ENCODE assay signal across 8 cellular contexts in genomic region chr12:116910645-116911449, GRCh38. TPM values are rescaled to one million over a fixed set of nuclear protein-coding genes. Genes with fewer than 3 reads are reported as not detected.
DNase-seq lines count a peak whose midpoint lies in the region; ATAC-seq and TF ChIP-seq lines count a peak whose summit lies in the region.

A gene with protein sequence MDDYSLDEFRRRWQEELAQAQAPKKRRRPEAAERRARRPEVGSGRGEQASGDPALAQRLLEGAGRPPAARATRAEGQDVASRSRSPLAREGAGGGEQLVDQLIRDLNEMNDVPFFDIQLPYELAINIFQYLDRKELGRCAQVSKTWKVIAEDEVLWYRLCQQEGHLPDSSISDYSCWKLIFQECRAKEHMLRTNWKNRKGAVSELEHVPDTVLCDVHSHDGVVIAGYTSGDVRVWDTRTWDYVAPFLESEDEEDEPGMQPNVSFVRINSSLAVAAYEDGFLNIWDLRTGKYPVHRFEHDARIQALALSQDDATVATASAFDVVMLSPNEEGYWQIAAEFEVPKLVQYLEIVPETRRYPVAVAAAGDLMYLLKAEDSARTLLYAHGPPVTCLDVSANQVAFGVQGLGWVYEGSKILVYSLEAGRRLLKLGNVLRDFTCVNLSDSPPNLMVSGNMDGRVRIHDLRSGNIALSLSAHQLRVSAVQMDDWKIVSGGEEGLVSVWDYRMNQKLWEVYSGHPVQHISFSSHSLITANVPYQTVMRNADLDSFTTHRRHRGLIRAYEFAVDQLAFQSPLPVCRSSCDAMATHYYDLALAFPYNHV (plus strand): TSS chr12:116910950. CDS start chr12:116911038, 88 bp downstream.

- H3K27me3 ChIP-seq in duodenal mucosa (ENCODE audit: control insufficient read depth in 1 of 2, insufficient read depth in 2 of 2, low read length in 2 of 2): no peaks in the 10 kb centered on the region

- H3K27ac Mint-ChIP-seq in activated CD4-positive, alpha-beta T cell treated with anti-CD3 and anti-CD28 coated beads, Interleukin-2, amount 10 ng/mL, durations not matched to agents 7 days and 5 days: peak within 1 kb of the TSS; percentile 90

- POLR2A ChIA-PET in activated CD4-positive, alpha-beta T cell treated with anti-CD3 and anti-CD28 coated beads, Interleukin-2, amount 10 ng/mL, durations not matched to agents 7 days and 5 days (lab: Charles Lee): no interaction called here

- ATAC-seq in GM18870 (IDR thresholded peaks at IDR 0.05; ENCODE audit: unreplicated experiment) (peak; percentile 63), HG03097 (IDR thresholded peaks at IDR 0.05; ENCODE audit: low FRiP score, unreplicated experiment) (peak; percentile 86)

- H3K27ac ChIP-seq in duodenal mucosa (ENCODE audit: low read depth, low read length): no peak within 1 kb of the TSS

- H3K9me3 Mint-ChIP-seq in activated CD4-positive, alpha-beta T cell treated with anti-CD3 and anti-CD28 coated beads, Interleukin-2, amount 10 ng/mL, durations not matched to agents 7 days and 5 days: peaks cover 2% of the 10 kb centered on the region

- peak within 1 kb of the TSS; percentile 93 for H3K4me3 Mint-ChIP-seq in activated CD4-positive, alpha-beta T cell treated with anti-CD3 and anti-CD28 coated beads, Interleukin-2, amount 10 ng/mL, durations not matched to agents 7 days and 5 days

- peak within 1 kb of the TSS; percentile 34 to 60 for H3K9ac ChIP-seq in duodenal mucosa (ENCODE audit: low read depth in 1 of 2, low read length in 2 of 2)

- H3K9me3 ChIP-seq in duodenal mucosa (ENCODE audit: control insufficient read depth in 1 of 2, low read length in 2 of 2): no peaks in the 10 kb centered on the region

- H3K4me1 Mint-ChIP-seq in activated CD4-positive, alpha-beta T cell treated with anti-CD3 and anti-CD28 coated beads, Interleukin-2, amount 10 ng/mL, durations not matched to agents 7 days and 5 days: peaks cover 38% of the 10 kb centered on the region

- no peak for TF ChIP-seq CTCF in lower leg skin (IDR thresholded peaks at IDR 0.05)

- H3K36me3 ChIP-seq in duodenal mucosa (ENCODE audit: control insufficient read depth in 1 of 2, insufficient read depth in 2 of 2, low read length in 2 of 2): peaks cover 0 to 3% of the 10 kb centered on the region in 2 donors

- peak; percentile 93 for DNase-seq in AG08396 (ENCODE audit: low spot score)
- peak; percentile 45 for DNase-seq in NCI-H345 treated with DMSO at 0.1 percent for 48 hours (lab: John Stamatoyannopoulos, UW; ENCODE audit: unreplicated experiment)
- DNase-seq in activated CD4-positive, alpha-beta T cell treated with anti-CD3 and anti-CD28 coated beads, Interleukin-2, amount 10 ng/mL, durations not matched to agents 7 days and 5 days: peak; percentile 65
- peak; percentile 31 to 92 for DNase-seq in lower leg skin (ENCODE audit: low spot score in 2 of 2)
- peak in 2 of 3 donors; percentile 8 to 59 for DNase-seq in stimulated activated CD4-positive, alpha-beta T cell treated with anti-CD3 and anti-CD28 coated beads, TNF-alpha, amount 100 ng/mL, for 1 hour (ENCODE audit: low read depth in 3 of 3, low spot score in 1 of 3)

- intact Hi-C loops in lower leg skin (cut with DNase I; ENCODE audit: low total_unique reads): no loop called here

- peaks cover 23% of the 10 kb centered on the region for H3K27me3 Mint-ChIP-seq in activated CD4-positive, alpha-beta T cell treated with anti-CD3 and anti-CD28 coated beads, Interleukin-2, amount 10 ng/mL, durations not matched to agents 7 days and 5 days

- peaks cover 5 to 8% of the 10 kb centered on the region in 2 donors for H3K4me1 ChIP-seq in duodenal mucosa (ENCODE audit: control insufficient read depth in 1 of 2, insufficient read depth in 2 of 2, low read length in 2 of 2)

- WGBS in lower leg skin, 2 donors: 0 to 1% methylated on average over 12 to 79 of the region's 82 CpGs

- peaks cover 25% of the 10 kb centered on the region for H3K36me3 Mint-ChIP-seq in activated CD4-positive, alpha-beta T cell treated with anti-CD3 and anti-CD28 coated beads, Interleukin-2, amount 10 ng/mL, durations not matched to agents 7 days and 5 days (ENCODE audit: low read depth)

- H3K4me3 ChIP-seq in duodenal mucosa (ENCODE audit: low read depth in 1 of 2, low read length in 2 of 2) (peak within 1 kb of the TSS; percentile 81 to 87), lower leg skin (ENCODE audit: low read depth, poor library complexity, severe bottlenecking) (peak within 1 kb of the TSS; percentile 80)

- TF ChIP-seq POLR2A in lower leg skin (IDR thresholded peaks at IDR 0.05): no peak

- CTCF ChIA-PET in activated CD4-positive, alpha-beta T cell treated with anti-CD3 and anti-CD28 coated beads, Interleukin-2, amount 10 ng/mL, durations not matched to agents 7 days and 5 days (lab: Charles Lee): interaction anchor here (1.1 kb wide), 1 partner anchor 9 kb away, joined by 3 read pairs; no protein-coding TSS in a partner anchor

RNA-seq across cellular contexts. Expression of the gene that starts here (rescaled TPM):
- 10 to 100 TPM; 12.5 to 13.2 TPM for total RNA-seq in activated CD4-positive, alpha-beta T cell treated with anti-CD3 and anti-CD28 coated beads, Interleukin-2, amount 10 ng/mL, durations not matched to agents 7 days and 5 days
- 10 to 100 TPM in 3 of 4 donors, 1 to 10 TPM in 1; 8.1 to 17.0 (median 15.8) TPM for total RNA-seq in lower leg skin

Comparison
In these comparisons a context has a peak if more than half of its experiments do, and no peak if none do; other contexts are left out.
1. DNase-seq: peak in every context shown above with its lines; median percentile 93 in AG08396; 65 in activated CD4-positive, alpha-beta T cell treated with anti-CD3 and anti-CD28 coated beads, Interleukin-2, amount 10 ng/mL, durations not matched to agents 7 days and 5 days; 62 in lower leg skin; 45 in NCI-H345 treated with DMSO at 0.1 percent for 48 hours; 34 in stimulated activated CD4-positive, alpha-beta T cell treated with anti-CD3 and anti-CD28 coated beads, TNF-alpha, amount 100 ng/mL, for 1 hour.